ENCODE assay signal across 8 cellular contexts in genomic region chrX:55716937-55717336, GRCh38. TPM values are rescaled to one million over a fixed set of nuclear protein-coding genes. Genes with fewer than 3 reads are reported as not detected.
A peak's percentile ranks its signal among the peaks of the same experiment; 100 is the strongest.
DNase-seq lines count a peak whose midpoint lies in the region; ATAC-seq and TF ChIP-seq lines count a peak whose summit lies in the region.

No MANE protein-coding gene starts in this region.

- 36% methylated on average over 3 of the region's 3 CpGs for WGBS in thymus

- H3K9me3 ChIP-seq in left lung (no peaks in the 10 kb centered on the region), thymus (ENCODE audit: control insufficient read depth) (no peaks in the 10 kb centered on the region)

- H3K27ac ChIP-seq in left lung = peak overlapping the region; percentile 84 to 92
- no peak overlapping the region for H3K27ac ChIP-seq in thymus (ENCODE audit: low read depth)

- H3K27me3 ChIP-seq in left lung (no peaks in the 10 kb centered on the region), thymus (ENCODE audit: control insufficient read depth, insufficient read depth) (no peaks in the 10 kb centered on the region)

- H3K27me3 Mint-ChIP-seq in activated CD4-positive, alpha-beta T cell treated with anti-CD3 and anti-CD28 coated beads, Interleukin-2, amount 10 ng/mL, durations not matched to agents 7 days and 5 days = no peaks in the 10 kb centered on the region
- no peaks in the 10 kb centered on the region for H3K27me3 Mint-ChIP-seq in activated naive CD8-positive, alpha-beta T cell treated with anti-CD3 and anti-CD28 coated beads for 36 hours

- DNase-seq in activated CD4-positive, alpha-beta T cell treated with anti-CD3 and anti-CD28 coated beads, Interleukin-2, amount 10 ng/mL, durations not matched to agents 7 days and 5 days = no peak
- no peak for DNase-seq in activated CD4-positive, alpha-beta T cell treated with anti-CD3 and anti-CD28 coated beads for 48 hours
- DNase-seq in activated naive CD8-positive, alpha-beta T cell treated with anti-CD3 and anti-CD28 coated beads for 36 hours = no peak
- DNase-seq in left lung = no peak
- DNase-seq in hypothalamus (lab: John Stamatoyannopoulos, UW) = no peak

- peak overlapping the region; percentile 96 for H3K27ac Mint-ChIP-seq in activated CD4-positive, alpha-beta T cell treated with anti-CD3 and anti-CD28 coated beads, Interleukin-2, amount 10 ng/mL, durations not matched to agents 7 days and 5 days
- peak overlapping the region; percentile 77 for H3K27ac Mint-ChIP-seq in activated naive CD8-positive, alpha-beta T cell treated with anti-CD3 and anti-CD28 coated beads for 36 hours

- H3K4me1 Mint-ChIP-seq in activated CD4-positive, alpha-beta T cell treated with anti-CD3 and anti-CD28 coated beads, Interleukin-2, amount 10 ng/mL, durations not matched to agents 7 days and 5 days = peaks cover 28% of the 10 kb centered on the region
- H3K4me1 Mint-ChIP-seq in activated naive CD8-positive, alpha-beta T cell treated with anti-CD3 and anti-CD28 coated beads for 36 hours = peaks cover 16% of the 10 kb centered on the region

- H3K4me3 Mint-ChIP-seq in activated CD4-positive, alpha-beta T cell treated with anti-CD3 and anti-CD28 coated beads, Interleukin-2, amount 10 ng/mL, durations not matched to agents 7 days and 5 days = peak overlapping the region; percentile 89
- H3K4me3 Mint-ChIP-seq in activated naive CD8-positive, alpha-beta T cell treated with anti-CD3 and anti-CD28 coated beads for 36 hours = peak overlapping the region; percentile 85

- no peak for TF ChIP-seq CTCF in left lung (IDR thresholded peaks at IDR 0.05)

- no peaks in the 10 kb centered on the region for H3K9me3 Mint-ChIP-seq in activated CD4-positive, alpha-beta T cell treated with anti-CD3 and anti-CD28 coated beads, Interleukin-2, amount 10 ng/mL, durations not matched to agents 7 days and 5 days
- H3K9me3 Mint-ChIP-seq in activated naive CD8-positive, alpha-beta T cell treated with anti-CD3 and anti-CD28 coated beads for 36 hours = no peaks in the 10 kb centered on the region

- H3K4me1 ChIP-seq in left lung (peaks cover 0 to 14% of the 10 kb centered on the region in 2 donors), thymus (ENCODE audit: control insufficient read depth, insufficient read depth, low read length) (no peaks in the 10 kb centered on the region)

- H3K4me3 ChIP-seq in left lung (peak overlapping the region in 1 of 2 donors; percentile 60), thymus (ENCODE audit: low read length) (peak overlapping the region; percentile 33)

- CTCF ChIA-PET in activated CD4-positive, alpha-beta T cell treated with anti-CD3 and anti-CD28 coated beads, Interleukin-2, amount 10 ng/mL, durations not matched to agents 7 days and 5 days (lab: Charles Lee) = no interaction called here

- H3K36me3 ChIP-seq in left lung = peaks cover 0 to 10% of the 10 kb centered on the region in 2 donors
- H3K36me3 ChIP-seq in thymus (ENCODE audit: control insufficient read depth, insufficient read depth) = no peaks in the 10 kb centered on the region

- H3K36me3 Mint-ChIP-seq in activated CD4-positive, alpha-beta T cell treated with anti-CD3 and anti-CD28 coated beads, Interleukin-2, amount 10 ng/mL, durations not matched to agents 7 days and 5 days (ENCODE audit: low read depth) = peaks cover 11% of the 10 kb centered on the region
- H3K36me3 Mint-ChIP-seq in activated naive CD8-positive, alpha-beta T cell treated with anti-CD3 and anti-CD28 coated beads for 36 hours = peaks cover 4% of the 10 kb centered on the region

- ATAC-seq in left lung (no peak), HG02588 (IDR thresholded peaks at IDR 0.05; ENCODE audit: unreplicated experiment) (no peak), HG03108 (IDR thresholded peaks at IDR 0.05; ENCODE audit: unreplicated experiment) (no peak)

- POLR2A ChIA-PET in activated CD4-positive, alpha-beta T cell treated with anti-CD3 and anti-CD28 coated beads, Interleukin-2, amount 10 ng/mL, durations not matched to agents 7 days and 5 days (lab: Charles Lee) = no interaction called here

- intact Hi-C loops in left lung (cut with DNase I) = no loop called here

RNA-seq across cellular contexts. Expression of gene RRAGB, which starts 0.6 kb away (rescaled TPM):
- total RNA-seq in activated CD4-positive, alpha-beta T cell treated with anti-CD3 and anti-CD28 coated beads, Interleukin-2, amount 10 ng/mL, durations not matched to agents 7 days and 5 days = 1 to 10 TPM; 6.6 to 7.3 TPM
- total RNA-seq in activated naive CD8-positive, alpha-beta T cell treated with anti-CD3 and anti-CD28 coated beads for 36 hours = 1 to 10 TPM; 5.5 to 6.5 TPM
- total RNA-seq in left lung = 10 to 100 TPM; 14.5 to 18.2 TPM
- 51.3 TPM for polyA plus RNA-seq in thymus
